ENCODE assay signal across 9 cellular contexts in the genomic region with DNA sequence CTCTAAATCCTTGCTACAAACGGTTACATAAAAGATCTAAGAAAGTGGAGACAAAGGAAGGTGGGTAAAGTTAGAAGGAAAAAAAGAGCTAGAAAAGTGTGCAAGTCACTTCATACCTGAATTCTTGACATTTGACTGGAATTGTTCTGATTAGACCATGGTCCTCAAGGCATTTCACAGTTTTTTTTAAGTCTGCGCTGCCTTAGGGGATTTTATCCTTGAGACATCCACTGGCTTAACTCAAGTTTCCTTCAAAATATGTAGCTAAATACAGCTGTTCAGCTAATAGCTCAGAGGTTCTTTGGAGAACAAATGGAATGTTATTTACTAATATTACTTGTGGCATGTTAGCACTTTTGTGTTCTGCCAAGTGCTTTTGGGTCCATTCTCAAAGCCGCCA.
"Had no signal": no experiment of that assay in that cellular context is flagged by ENCODE, and none has a peak within 500 bp of the region (broad histone marks: within the 10 kb centered on the region; RNA-seq: fewer than 3 reads in every experiment).

No MANE protein-coding gene starts in this region.

- H3K9ac ChIP-seq: KMS-11 had no signal

- ATAC-seq: HepG2, K562 had no signal

- DNase-seq: IMR-90, KBM-7, KG1 had no signal

- H3K4me3 ChIP-seq: K562 had no signal

- H3K27me3 Mint-ChIP-seq: IgD-negative memory B cell had no signal

- FAIRE-seq: HepG2, HTR-8/SVneo, K562 had no signal

- H3K27ac ChIP-seq: HL-60, KMS-11 had no signal

- H3K4me2 ChIP-seq: KMS-11 had no signal

- H3K27ac Mint-ChIP-seq: IgD-negative memory B cell had no signal
